20 cellular contexts compared by ENCODE assay signal in genomic region chr12:105425263-105426174, GRCh38.
DNase-seq lines count a peak whose midpoint lies in the region; ATAC-seq, FAIRE-seq and TF ChIP-seq lines count a peak whose summit lies in the region.
"Had no signal": no experiment of that assay in that cellular context is flagged by ENCODE, and none has a peak within 500 bp of the region (broad histone marks: within the 10 kb centered on the region; RNA-seq: fewer than 3 reads in every experiment).

No MANE protein-coding gene starts in this region.

- H3K4me1 Mint-ChIP-seq in Calu3 (ENCODE audit: low read depth, unreplicated experiment) = peaks cover 14% of the 10 kb centered on the region
- H3K4me1 Mint-ChIP-seq: T-cell had no signal

- CTCF ChIA-PET in Calu3 (lab: Charles Lee) = interaction anchor here (0.9 kb wide), 1 partner anchor 723 kb away, joined by 3 read pairs; no protein-coding TSS in a partner anchor
- CTCF ChIA-PET in HCT116 (lab: Charles Lee) = interaction anchor here (0.8 kb wide), 1 partner anchor 711 kb away, joined by 4 read pairs; no protein-coding TSS in a partner anchor

- H4K20me1 ChIP-seq in HCT116 (ENCODE audit: insufficient read depth) = no peaks in the 10 kb centered on the region

- H3K4me3 Mint-ChIP-seq in Calu3 (ENCODE audit: low read depth, unreplicated experiment) = no peak overlapping the region
- H3K4me3 Mint-ChIP-seq: T-cell had no signal

- H3K36me3 ChIP-seq in HCT116 (ENCODE audit: control insufficient read depth in 1 of 2, insufficient read depth in 2 of 2, low read length in 2 of 2) = no peaks in the 10 kb centered on the region
- no peaks in the 10 kb centered on the region for H3K36me3 ChIP-seq in bronchial epithelial cell (ENCODE audit: control insufficient read depth, insufficient read depth, low read length)
- no peaks in the 10 kb centered on the region for H3K36me3 ChIP-seq in mesenchymal stem cell (ENCODE audit: control insufficient read depth in 1 of 2, insufficient read depth in 2 of 2, low read depth in 1 of 2, low read length in 2 of 2)
- H3K36me3 ChIP-seq: BE2C, MG63, Peyer's patch had no signal

- DNase-seq in Calu3 (peak; percentile 17), HCT116 (ENCODE audit: low read depth, low spot score) (no peak), bronchial epithelial cell (ENCODE audit: low read depth) (peak; percentile 60), mesenchymal stem cell (no peak), activated gamma-delta T cell treated with Interleukin-2 at 50 U/mL for 16 hours (no peak)
- no peak for DNase-seq in activated T-cell treated with anti-CD3 and anti-CD28 coated beads, Interleukin-2, amount 50 U/mL, for 48 hours
- DNase-seq: BE2C, DND-41, GOT3, MG63, NCI-H1048, NCI-H1417 treated with DMSO at 0.1 percent for 48 hours, NCI-H187 treated with DMSO at 0.1 percent for 48 hours, NCI-H446, NCI-H526 treated with DMSO at 0.1 percent for 48 hours, Peyer's patch, T-cell had no signal

- BruUV-seq in Calu3 (replicated peaks; lab: Mats Ljungman, UMichigan) = no TSS peak
- no TSS peak for BruUV-seq in HCT116 (replicated peaks; lab: Mats Ljungman, UMichigan)

- H3K27me3 ChIP-seq in HCT116 (ENCODE audit: insufficient read depth, low read length) = no peaks in the 10 kb centered on the region
- H3K27me3 ChIP-seq in bronchial epithelial cell (ENCODE audit: control insufficient read depth, insufficient read depth, low read length) = no peaks in the 10 kb centered on the region
- peaks cover 0 to 4% of the 10 kb centered on the region in 2 experiments for H3K27me3 ChIP-seq in mesenchymal stem cell (ENCODE audit: control insufficient read depth in 1 of 2, insufficient read depth in 1 of 2, low read length in 2 of 2)
- H3K27me3 ChIP-seq: BE2C, MG63, Peyer's patch had no signal

- no peak overlapping the region for H3K18ac ChIP-seq in mesenchymal stem cell (ENCODE audit: low read depth in 1 of 2, low read length in 2 of 2)

- no peaks in the 10 kb centered on the region for H3K9me3 Mint-ChIP-seq in Calu3 (ENCODE audit: low read depth, unreplicated experiment)
- H3K9me3 Mint-ChIP-seq: T-cell had no signal

- POLR2A ChIA-PET in HCT116 (lab: Charles Lee) = no interaction called here

- peak; percentile 16; the same call in 1 of the 2 replicates for TF ChIP-seq RAD21 in HCT116 (IDR thresholded peaks at IDR 0.05; ENCODE audit: low read depth)

- H3K4me3 ChIP-seq in HCT116 (replicated peaks in 1 of 2; ENCODE audit: low read depth in 1 of 2, low read length in 2 of 2) (no peak overlapping the region), bronchial epithelial cell (ENCODE audit: low read depth, low read length) (no peak overlapping the region), mesenchymal stem cell (ENCODE audit: insufficient read depth in 1 of 2, low read depth in 1 of 2, low read length in 2 of 2) (no peak overlapping the region)
- H3K4me3 ChIP-seq: GM12878, MG63, Peyer's patch had no signal

- H3K4me1 ChIP-seq in HCT116 (ENCODE audit: control insufficient read depth in 1 of 2, insufficient read depth in 2 of 2, low read length in 2 of 2) (no peaks in the 10 kb centered on the region), mesenchymal stem cell (ENCODE audit: control insufficient read depth, insufficient read depth, low read depth, low read length) (no peaks in the 10 kb centered on the region)
- H3K4me1 ChIP-seq: BE2C, Peyer's patch had no signal

- H3K79me2 ChIP-seq in HCT116 (ENCODE audit: insufficient read depth, low read length) = no peaks in the 10 kb centered on the region

- FAIRE-seq in bronchial epithelial cell (lab: Jason Lieb, UNC) = no peak
- FAIRE-seq: GM12878 had no signal

- no peak overlapping the region for H4K8ac ChIP-seq in mesenchymal stem cell (ENCODE audit: low read length)

- no peak overlapping the region for H2BK15ac ChIP-seq in mesenchymal stem cell (ENCODE audit: low read depth, poor library complexity, severe bottlenecking)

- no peak overlapping the region for H3K27ac ChIP-seq in HCT116 (ENCODE audit: low read depth, low read length)
- H3K27ac ChIP-seq in mesenchymal stem cell (ENCODE audit: low read length, poor library complexity, severe bottlenecking) = no peak overlapping the region
- H3K27ac ChIP-seq: Peyer's patch had no signal

- peak overlapping the region; percentile 26 for H2AK5ac ChIP-seq in mesenchymal stem cell (ENCODE audit: low read length, severe bottlenecking)

- H3K9ac ChIP-seq in HCT116 (ENCODE audit: low read length) (no peak overlapping the region), mesenchymal stem cell (ENCODE audit: low read length) (no peak overlapping the region)

- H2BK120ac ChIP-seq in mesenchymal stem cell (ENCODE audit: low read depth, low read length) = no peak overlapping the region

- intact Hi-C loops in Calu3 (cut with micrococcal nuclease; ENCODE audit: unreplicated experiment) (loop anchor here (10.0 kb wide), 1 partner anchor 609 kb away; no protein-coding TSS in a partner anchor), HCT116 (cut with micrococcal nuclease) (loop anchor here (10.0 kb wide), 2 partner anchors 279 to 1499 kb away; no protein-coding TSS in a partner anchor)

- H2BK12ac ChIP-seq in mesenchymal stem cell (ENCODE audit: low read length in 2 of 2) = no peak overlapping the region

- H2BK5ac ChIP-seq in mesenchymal stem cell (ENCODE audit: low read depth, low read length, poor library complexity, severe bottlenecking) = no peak overlapping the region

- no peaks in the 10 kb centered on the region for H3K9me2 ChIP-seq in HCT116 (ENCODE audit: insufficient read depth)

- H3K27ac Mint-ChIP-seq in Calu3 (ENCODE audit: unreplicated experiment) = no peak overlapping the region
- H3K27ac Mint-ChIP-seq: T-cell had no signal

- ATAC-seq in HCT116 (no peak), GM21723 (IDR thresholded peaks at IDR 0.05; ENCODE audit: unreplicated experiment) (no peak)
- ATAC-seq: GM12878, SK-N-SH treated with all-trans-retinoic acid at 6 μM for 48 hours, T-cell had no signal

- H3K4me2 ChIP-seq in HCT116 (ENCODE audit: low read length) (no peak overlapping the region), mesenchymal stem cell (ENCODE audit: low read length, poor library complexity, severe bottlenecking) (no peak overlapping the region)

- RAD21 ChIA-PET in HCT116 (lab: Charles Lee; ENCODE audit: low non-redundant PET in 1 of 2, low total read pairs in 2 of 2, uncharacterized antibody in 2 of 2, unreplicated experiment in 2 of 2) = no interaction called here

- no peak overlapping the region for H4K91ac ChIP-seq in mesenchymal stem cell (ENCODE audit: low read length)

- no peaks in the 10 kb centered on the region for H3K27me3 Mint-ChIP-seq in Calu3 (ENCODE audit: unreplicated experiment)

- no peaks in the 10 kb centered on the region for H3K79me1 ChIP-seq in mesenchymal stem cell (replicated peaks; ENCODE audit: low read length, poor library complexity, severe bottlenecking)

- H3K23ac ChIP-seq in mesenchymal stem cell (ENCODE audit: low read length in 2 of 2) = no peak overlapping the region

- no peak for TF ChIP-seq POLR2A in HCT116 (IDR thresholded peaks at IDR 0.05; ENCODE audit: borderline replicate concordance, extremely low read depth, insufficient read depth, insufficient read length)

- H3K9me3 ChIP-seq in HCT116 (ENCODE audit: control insufficient read depth in 1 of 2, insufficient read depth in 1 of 2, low read depth in 1 of 2, low read length in 2 of 2) (no peaks in the 10 kb centered on the region), mesenchymal stem cell (ENCODE audit: control insufficient read depth, low read length) (no peaks in the 10 kb centered on the region)
- H3K9me3 ChIP-seq: BE2C, MG63, Peyer's patch had no signal

- H2AFZ ChIP-seq in HCT116 (ENCODE audit: low read depth, low read length, poor library complexity, severe bottlenecking) (no peak overlapping the region), mesenchymal stem cell (ENCODE audit: low read depth, low read length) (no peak overlapping the region)

- 96% methylated on average over 7 of the region's 7 CpGs for WGBS in mesenchymal stem cell

- H3K36me3 Mint-ChIP-seq in Calu3 (ENCODE audit: insufficient read depth, unreplicated experiment) = no peaks in the 10 kb centered on the region
- H3K36me3 Mint-ChIP-seq: T-cell had no signal

- H3K4ac ChIP-seq in mesenchymal stem cell (ENCODE audit: low read depth in 1 of 2, low read length in 2 of 2) = no peak overlapping the region

- no peak overlapping the region for H3K14ac ChIP-seq in mesenchymal stem cell (ENCODE audit: low read length in 2 of 2)

- TF ChIP-seq CTCF in Calu3 (IDR thresholded peaks at IDR 0.05; ENCODE audit: unreplicated experiment) (no peak), HCT116 (IDR thresholded peaks at IDR 0.05 in 2 of 3, conservative IDR thresholded peaks at IDR 0.05 in 1 of 3; ENCODE audit: borderline replicate concordance in 1 of 3, insufficient read depth in 1 of 3, low read depth in 2 of 3, low read length in 2 of 3) (no peak), bronchial epithelial cell (IDR thresholded peaks at IDR 0.05; ENCODE audit: insufficient read depth, low read length, severe bottlenecking) (no peak)

TF ChIP-seq in HCT116, 20 proteins besides CTCF, POLR2A, EP300 and RAD21 (continues in another document):
- TF ChIP-seq, protein P1, sequence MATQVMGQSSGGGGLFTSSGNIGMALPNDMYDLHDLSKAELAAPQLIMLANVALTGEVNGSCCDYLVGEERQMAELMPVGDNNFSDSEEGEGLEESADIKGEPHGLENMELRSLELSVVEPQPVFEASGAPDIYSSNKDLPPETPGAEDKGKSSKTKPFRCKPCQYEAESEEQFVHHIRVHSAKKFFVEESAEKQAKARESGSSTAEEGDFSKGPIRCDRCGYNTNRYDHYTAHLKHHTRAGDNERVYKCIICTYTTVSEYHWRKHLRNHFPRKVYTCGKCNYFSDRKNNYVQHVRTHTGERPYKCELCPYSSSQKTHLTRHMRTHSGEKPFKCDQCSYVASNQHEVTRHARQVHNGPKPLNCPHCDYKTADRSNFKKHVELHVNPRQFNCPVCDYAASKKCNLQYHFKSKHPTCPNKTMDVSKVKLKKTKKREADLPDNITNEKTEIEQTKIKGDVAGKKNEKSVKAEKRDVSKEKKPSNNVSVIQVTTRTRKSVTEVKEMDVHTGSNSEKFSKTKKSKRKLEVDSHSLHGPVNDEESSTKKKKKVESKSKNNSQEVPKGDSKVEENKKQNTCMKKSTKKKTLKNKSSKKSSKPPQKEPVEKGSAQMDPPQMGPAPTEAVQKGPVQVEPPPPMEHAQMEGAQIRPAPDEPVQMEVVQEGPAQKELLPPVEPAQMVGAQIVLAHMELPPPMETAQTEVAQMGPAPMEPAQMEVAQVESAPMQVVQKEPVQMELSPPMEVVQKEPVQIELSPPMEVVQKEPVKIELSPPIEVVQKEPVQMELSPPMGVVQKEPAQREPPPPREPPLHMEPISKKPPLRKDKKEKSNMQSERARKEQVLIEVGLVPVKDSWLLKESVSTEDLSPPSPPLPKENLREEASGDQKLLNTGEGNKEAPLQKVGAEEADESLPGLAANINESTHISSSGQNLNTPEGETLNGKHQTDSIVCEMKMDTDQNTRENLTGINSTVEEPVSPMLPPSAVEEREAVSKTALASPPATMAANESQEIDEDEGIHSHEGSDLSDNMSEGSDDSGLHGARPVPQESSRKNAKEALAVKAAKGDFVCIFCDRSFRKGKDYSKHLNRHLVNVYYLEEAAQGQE (IDR thresholded peaks at IDR 0.05; ENCODE audit: low read depth) = no peak
- TF ChIP-seq FOSL1 (IDR thresholded peaks at IDR 0.05; ENCODE audit: low read depth) (no peak), EGR1 (IDR thresholded peaks at IDR 0.05; ENCODE audit: low read depth) (no peak), SP1 (IDR thresholded peaks at IDR 0.05; ENCODE audit: low read depth) (no peak)

Comparison
In these comparisons a context has a peak if more than half of its experiments do, and no peak if none do; other contexts are left out.
1. DNase-seq: peak in Calu3 (single experiment) and bronchial epithelial cell (single experiment); none in HCT116 (single experiment), mesenchymal stem cell (single experiment), activated gamma-delta T cell treated with Interleukin-2 at 50 U/mL for 16 hours (single experiment) and activated T-cell treated with anti-CD3 and anti-CD28 coated beads, Interleukin-2, amount 50 U/mL, for 48 hours (0 of 2).